In the genomic region with DNA sequence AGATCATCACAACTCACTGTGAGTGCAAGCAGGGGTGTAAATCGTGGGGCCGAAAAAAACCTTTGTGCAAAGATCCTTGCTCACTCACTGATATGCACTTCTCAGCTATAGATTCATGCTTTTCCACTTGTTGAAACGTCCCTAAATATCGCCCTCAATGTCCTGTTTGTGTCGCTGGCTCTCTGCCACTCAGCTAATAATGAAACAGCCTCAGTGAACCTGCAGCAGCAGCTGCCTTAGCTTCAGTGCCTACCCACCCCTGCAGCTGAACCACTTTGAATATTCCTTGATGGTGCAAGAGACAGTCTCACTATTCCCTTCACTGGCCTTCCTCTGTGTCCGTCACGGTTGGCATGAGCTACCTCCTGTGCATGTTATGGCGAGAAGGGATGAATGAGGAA, we compare ENCODE assay signal across 8 cellular contexts.
DNase-seq lines count a peak whose midpoint lies in the region; ATAC-seq and TF ChIP-seq lines count a peak whose summit lies in the region.

No MANE protein-coding gene starts in this region.

- H3K9me3 ChIP-seq in SJCRH30 (replicated peaks) (no peaks in the 10 kb centered on the region), right atrium auricular region (no peaks in the 10 kb centered on the region), psoas muscle (no peaks in the 10 kb centered on the region)

- DNase-seq in DMS53 treated with DMSO at 0.1 percent for 48 hours (lab: John Stamatoyannopoulos, UW; ENCODE audit: unreplicated experiment) (peak; percentile 75), SJCRH30 (peak; percentile 26 to 60), right atrium auricular region (ENCODE audit: low spot score) (no peak), psoas muscle (peak in 1 of 2 donors; percentile 60), EL (no peak), hepatic stellate cell (ENCODE audit: low spot score) (no peak)

- intact Hi-C loops in psoas muscle (cut with DNase I): loop anchor here (5.0 to 10.0 kb wide), 3 partner anchors 107 to 196 kb away; no protein-coding TSS in a partner anchor

- H3K27me3 ChIP-seq in SJCRH30: no peaks in the 10 kb centered on the region
- no peaks in the 10 kb centered on the region for H3K27me3 ChIP-seq in right atrium auricular region
- no peaks in the 10 kb centered on the region for H3K27me3 ChIP-seq in psoas muscle (ENCODE audit: insufficient read depth in 3 of 3, low read length in 2 of 3)

- no peak for TF ChIP-seq CTCF in right atrium auricular region (IDR thresholded peaks at IDR 0.05)
- no peak for TF ChIP-seq CTCF in psoas muscle (IDR thresholded peaks at IDR 0.05)

- no peak overlapping the region for H3K4me3 ChIP-seq in SJCRH30
- H3K4me3 ChIP-seq in right atrium auricular region: peak overlapping the region; percentile 28 to 39
- H3K4me3 ChIP-seq in psoas muscle: peak overlapping the region; percentile 55

- H3K4me1 ChIP-seq in SJCRH30: peaks cover 25% of the 10 kb centered on the region
- peaks cover 0 to 54% of the 10 kb centered on the region in 2 donors for H3K4me1 ChIP-seq in right atrium auricular region
- peaks cover 64% of the 10 kb centered on the region for H3K4me1 ChIP-seq in psoas muscle

- 41 to 54% (median 43%) methylated on average over 8 of the region's 8 CpGs for WGBS in psoas muscle, 3 donors

- H3K27ac ChIP-seq in SJCRH30 (peak overlapping the region; percentile 76), right atrium auricular region (peak overlapping the region; percentile 80 to 83), psoas muscle (peak overlapping the region; percentile 86)

- peak; percentile 40 to 69 (median 56) for ATAC-seq in psoas muscle
- no peak for ATAC-seq in GM21515 (IDR thresholded peaks at IDR 0.05; ENCODE audit: unreplicated experiment)
- ATAC-seq in HG03521 (IDR thresholded peaks at IDR 0.05; ENCODE audit: unreplicated experiment): no peak

- no peaks in the 10 kb centered on the region for H3K36me3 ChIP-seq in SJCRH30
- H3K36me3 ChIP-seq in right atrium auricular region: peaks cover 13% of the 10 kb centered on the region
- peaks cover 0 to 3% of the 10 kb centered on the region in 2 donors for H3K36me3 ChIP-seq in psoas muscle (ENCODE audit: insufficient read depth in 1 of 2, low read depth in 1 of 2)

Comparison
In these comparisons a context has a peak if more than half of its experiments do, and no peak if none do; other contexts are left out.
1. DNase-seq: peak in DMS53 treated with DMSO at 0.1 percent for 48 hours (single experiment) and SJCRH30 (2 of 2); none in right atrium auricular region (single experiment), EL (single experiment) and hepatic stellate cell (single experiment).
2. ATAC-seq: peak in psoas muscle (4 of 4); none in GM21515 (single experiment) and HG03521 (single experiment).
3. Peak in every context shown above with its lines, with median percentiles within 50 percentile points of each other: H3K27ac ChIP-seq.